In genomic region chr20:5073154-5074049, GRCh38 we compare ENCODE assay signal across 7 cellular contexts. TPM values are rescaled to one million over a fixed set of nuclear protein-coding genes. Genes with fewer than 3 reads are reported as not detected.
DNase-seq lines count a peak whose midpoint lies in the region; ATAC-seq and FAIRE-seq lines count a peak whose summit lies in the region.

No MANE protein-coding gene starts in this region.

- H3K4me3 Mint-ChIP-seq in memory B cell: no peak overlapping the region

- H3K4me2 ChIP-seq in GM23248 (ENCODE audit: unreplicated experiment): peak overlapping the region; percentile 29

- H3K4me3 ChIP-seq in GM23248 (no peak overlapping the region), NT2/D1 (ENCODE audit: insufficient read length, low read depth) (no peak overlapping the region)

- DNase-seq in GM23248: peak; percentile 92
- DNase-seq in NT2/D1 (ENCODE audit: low read depth, low spot score): no peak
- DNase-seq in dedifferentiated amniotic fluid mesenchymal stem cell (ENCODE audit: extremely low spot score): peak; percentile 79
- no peak for DNase-seq in memory B cell (ENCODE audit: low spot score in 2 of 2)
- peak; percentile 72 for DNase-seq in urothelium cell line (ENCODE audit: low spot score)
- no peak for DNase-seq in NCI-H526 (lab: John Stamatoyannopoulos, UW)

- H3K27me3 ChIP-seq in GM23248 (replicated peaks; ENCODE audit: insufficient read depth) (no peaks in the 10 kb centered on the region), NT2/D1 (ENCODE audit: insufficient read depth, insufficient read length) (no peaks in the 10 kb centered on the region)

- peak overlapping the region; percentile 67 for H3K27ac ChIP-seq in GM23248

- no peaks in the 10 kb centered on the region for H4K20me1 ChIP-seq in GM23248 (ENCODE audit: insufficient read depth)

- H3K36me3 Mint-ChIP-seq in memory B cell: no peaks in the 10 kb centered on the region

- peaks cover 17% of the 10 kb centered on the region for H3K4me1 Mint-ChIP-seq in memory B cell

- H3K27ac Mint-ChIP-seq in memory B cell: peak overlapping the region; percentile 78

- H3K79me2 ChIP-seq in GM23248 (ENCODE audit: insufficient read depth): no peaks in the 10 kb centered on the region

- peak overlapping the region; percentile 64 for H3K9ac ChIP-seq in GM23248
- peak overlapping the region; percentile 42 for H3K9ac ChIP-seq in NT2/D1 (ENCODE audit: insufficient read length, low read depth)

- H3K9me3 ChIP-seq in GM23248 (ENCODE audit: low read depth): no peaks in the 10 kb centered on the region
- H3K9me3 ChIP-seq in NT2/D1 (ENCODE audit: insufficient read depth, low read length): no peaks in the 10 kb centered on the region

- no peak for ATAC-seq in memory B cell (ENCODE audit: low read depth)
- ATAC-seq in GM19455 (IDR thresholded peaks at IDR 0.05; ENCODE audit: unreplicated experiment): no peak

- H3K9me2 ChIP-seq in GM23248 (ENCODE audit: insufficient read depth): no peaks in the 10 kb centered on the region

- no peaks in the 10 kb centered on the region for H3K27me3 Mint-ChIP-seq in memory B cell

- H3K4me1 ChIP-seq in GM23248 (ENCODE audit: insufficient read depth): peaks cover 12% of the 10 kb centered on the region
- H3K4me1 ChIP-seq in NT2/D1 (ENCODE audit: insufficient read depth, insufficient read length): peaks cover 3% of the 10 kb centered on the region

- peak overlapping the region; percentile 61 for H2AFZ ChIP-seq in GM23248

- in situ Hi-C loops in GM23248 (cut with MboI): no loop called here

- no peaks in the 10 kb centered on the region for H3K9me3 Mint-ChIP-seq in memory B cell

- FAIRE-seq in urothelium cell line (lab: Jason Lieb, UNC): no peak

- H3K36me3 ChIP-seq in GM23248 (ENCODE audit: low read depth): no peaks in the 10 kb centered on the region
- H3K36me3 ChIP-seq in NT2/D1 (ENCODE audit: insufficient read depth, insufficient read length, low read length): no peaks in the 10 kb centered on the region

- H3F3A ChIP-seq in GM23248 (ENCODE audit: insufficient read depth): no peaks in the 10 kb centered on the region

- 25 to 26% methylated on average over 7 of the region's 7 CpGs for WGBS in GM23248 (ENCODE audit: low coverage in 1 of 2, low lambda C conversion rate in 2 of 2, missing lambda C conversion rate in 2 of 2), 2 experiments

RNA-seq across cellular contexts. Expression of gene TMEM230, which starts 39.5 kb away (rescaled TPM):
- total RNA-seq in GM23248 (2014; rRNA removed; shearing (Covaris generic)): 171 and 174 TPM in 2 replicates
- polyA plus RNA-seq in GM23248 (2016; fragmentation: Nextera tagmentation; extraction: Ambion mirVana): 233 and 249 TPM in 2 replicates

RNA-seq across cellular contexts. Expression of gene PCNA, which starts 46.4 kb away (rescaled TPM):
- total RNA-seq in GM23248 (2014; rRNA removed; shearing (Covaris generic)): 116 and 117 TPM in 2 replicates
- polyA plus RNA-seq in GM23248 (2016; fragmentation: Nextera tagmentation; extraction: Ambion mirVana): 84.8 and 88.1 TPM in 2 replicates

RNA-seq across cellular contexts. Expression of gene CDS2, which starts 53.4 kb away (rescaled TPM):
- total RNA-seq in GM23248 (2014; rRNA removed; shearing (Covaris generic)): 31.6 and 37.1 TPM in 2 replicates
- polyA plus RNA-seq in GM23248 (2016; fragmentation: Nextera tagmentation; extraction: Ambion mirVana): 29.4 and 32.1 TPM in 2 replicates

Comparison
In these comparisons a context has a peak if more than half of its experiments do, and no peak if none do; other contexts are left out.
1. DNase-seq: peak in GM23248 (single experiment), dedifferentiated amniotic fluid mesenchymal stem cell (single experiment) and urothelium cell line (single experiment); none in NT2/D1 (single experiment), memory B cell (0 of 2) and NCI-H526 (0 of 2).